In genomic region chr12:27012982-27013255, GRCh38 we compare ENCODE assay signal across 1 cellular context.
TF ChIP-seq lines count a peak whose summit lies in the region.

No MANE protein-coding gene starts in this region.

TF ChIP-seq in HEK293T, 16 proteins besides CTCF, POLR2A, EP300 and RAD21:
- TF ChIP-seq ZNF384 (IDR thresholded peaks at IDR 0.05) (no peak), ELF4 (IDR thresholded peaks at IDR 0.05) (no peak), FOXA1 (IDR thresholded peaks at IDR 0.05) (no peak), L3MBTL2 (conservative IDR thresholded peaks at IDR 0.05) (no peak), ARNT (IDR thresholded peaks at IDR 0.05) (no peak), FOXM1 (IDR thresholded peaks at IDR 0.05; ENCODE audit: borderline replicate concordance) (no peak), SUZ12 (IDR thresholded peaks at IDR 0.05) (no peak), FOXK2 (IDR thresholded peaks at IDR 0.05) (no peak), SP1 (IDR thresholded peaks at IDR 0.05) (no peak), HDGF (IDR thresholded peaks at IDR 0.05; ENCODE audit: borderline replicate concordance) (no peak), LEF1 (IDR thresholded peaks at IDR 0.05; ENCODE audit: borderline replicate concordance) (no peak), BHLHE40 (IDR thresholded peaks at IDR 0.05; ENCODE audit: borderline replicate concordance) (no peak), PKNOX1 (IDR thresholded peaks at IDR 0.05) (no peak), TARDBP (IDR thresholded peaks at IDR 0.05) (no peak), CTBP1 (IDR thresholded peaks at IDR 0.05; ENCODE audit: borderline replicate concordance) (no peak), NFRKB (IDR thresholded peaks at IDR 0.05) (no peak)
